Comparison of ENCODE assay signal across 1 cellular context in genomic region chr9:137588891-137589290, GRCh38.
TF ChIP-seq lines count a peak whose summit lies in the region.

No MANE protein-coding gene starts in this region.

TF ChIP-seq in SK-N-SH treated with all-trans-retinoic acid at 6 μM for 48 hours, 23 proteins besides CTCF, POLR2A, EP300 and RAD21 (continued from another document):
- TF ChIP-seq CREB5 (CRISPR knock-in tag; IDR thresholded peaks at IDR 0.05; ENCODE audit: low read depth) (no peak), ARNTL (CRISPR knock-in tag; IDR thresholded peaks at IDR 0.05; ENCODE audit: borderline replicate concordance, low read depth) (no peak), PATZ1 (CRISPR knock-in tag; IDR thresholded peaks at IDR 0.05; ENCODE audit: borderline replicate concordance) (no peak)
